Comparison of ENCODE assay signal across 9 cellular contexts in genomic region chr11:8671242-8671641, GRCh38. TPM values are rescaled to one million over a fixed set of nuclear protein-coding genes. Genes with fewer than 3 reads are reported as not detected.
A peak's percentile ranks its signal among the peaks of the same experiment; 100 is the strongest.
DNase-seq lines count a peak whose midpoint lies in the region; ATAC-seq and TF ChIP-seq lines count a peak whose summit lies in the region.
"Had no signal": no experiment of that assay in that cellular context is flagged by ENCODE, and none has a peak within 500 bp of the region (broad histone marks: within the 10 kb centered on the region; RNA-seq: fewer than 3 reads in every experiment).

No MANE protein-coding gene starts in this region.

- no peak for TF ChIP-seq CTCF in RWPE1 (conservative IDR thresholded peaks at IDR 0.05; ENCODE audit: low read depth)
- TF ChIP-seq CTCF in fibroblast of pulmonary artery (IDR thresholded peaks at IDR 0.05; ENCODE audit: low read length, missing control alignments): no peak

- peak; percentile 95 for DNase-seq in EL
- DNase-seq in RWPE1 (ENCODE audit: low spot score): peak; percentile 73
- peak; percentile 94 for DNase-seq in fibroblast of pulmonary artery (ENCODE audit: low read depth)
- DNase-seq in non-pigmented ciliary epithelial cell (ENCODE audit: low read depth): peak; percentile 82
- no peak for DNase-seq in SHP77 treated with DMSO at 0.1 percent for 48 hours (lab: John Stamatoyannopoulos, UW)
- DNase-seq in activated naive CD4-positive, alpha-beta T cell treated with anti-CD3 and anti-CD28 coated beads, Interleukin-2, amount 50 U/mL, for 72 hours (ENCODE audit: low spot score in 2 of 2): no peak
- no peak for DNase-seq in NCI-H2029 (lab: John Stamatoyannopoulos, UW)

- peak overlapping the region; percentile 98 for H3K27ac ChIP-seq in RWPE1
- H3K27ac ChIP-seq: neutrophil had no signal

- ATAC-seq in GM19023 (IDR thresholded peaks at IDR 0.05; ENCODE audit: unreplicated experiment): no peak
- ATAC-seq in activated naive CD4-positive, alpha-beta T cell treated with anti-CD3 and anti-CD28 coated beads, Interleukin-2, amount 50 U/mL, for 72 hours: no peak

- peaks cover 9 to 15% of the 10 kb centered on the region in 2 donors for H3K36me3 Mint-ChIP-seq in activated naive CD4-positive, alpha-beta T cell treated with anti-CD3 and anti-CD28 coated beads, Interleukin-2, amount 50 U/mL, for 72 hours

- H3K27ac Mint-ChIP-seq in activated naive CD4-positive, alpha-beta T cell treated with anti-CD3 and anti-CD28 coated beads, Interleukin-2, amount 50 U/mL, for 72 hours: peak overlapping the region in 1 of 2 donors; percentile 29

- POLR2A ChIA-PET in RWPE1 (lab: Yijun Ruan, JAX; ENCODE audit: low non-redundant PET): interaction anchor here (0.8 to 1.9 kb wide), 2 partner anchors 11 to 12 kb away, joined by 3 to 10 read pairs; partner anchors contain the start of genes RPL27A and TRIM66

- H3K9me3 Mint-ChIP-seq in activated naive CD4-positive, alpha-beta T cell treated with anti-CD3 and anti-CD28 coated beads, Interleukin-2, amount 50 U/mL, for 72 hours: no peaks in the 10 kb centered on the region

- CTCF ChIA-PET in RWPE1 (lab: Yijun Ruan, JAX): no interaction called here

- H3K4me3 ChIP-seq in fibroblast of pulmonary artery (replicated peaks; ENCODE audit: low read depth, low read length): no peak overlapping the region

RNA-seq across cellular contexts. Expression of gene TRIM66, which starts 11.2 kb away (rescaled TPM):
- total RNA-seq in activated naive CD4-positive, alpha-beta T cell treated with anti-CD3 and anti-CD28 coated beads, Interleukin-2, amount 50 U/mL, for 72 hours: 10 to 100 TPM; 16.2 to 25.3 TPM

RNA-seq across cellular contexts. Expression of gene RPL27A, which starts 11.3 kb away (rescaled TPM):
- total RNA-seq in activated naive CD4-positive, alpha-beta T cell treated with anti-CD3 and anti-CD28 coated beads, Interleukin-2, amount 50 U/mL, for 72 hours: 1,000 to 10,000 TPM; 1,341 to 1,591 TPM

Comparison
In these comparisons a context has a peak if more than half of its experiments do, and no peak if none do; other contexts are left out.
1. DNase-seq: peak in EL (single experiment), RWPE1 (single experiment), fibroblast of pulmonary artery (single experiment) and non-pigmented ciliary epithelial cell (single experiment); none in SHP77 treated with DMSO at 0.1 percent for 48 hours (single experiment), activated naive CD4-positive, alpha-beta T cell treated with anti-CD3 and anti-CD28 coated beads, Interleukin-2, amount 50 U/mL, for 72 hours (0 of 2) and NCI-H2029 (single experiment).